21 cellular contexts compared by ENCODE assay signal in genomic region chr3:49642708-49643145, GRCh38.
"Had no signal": no experiment of that assay in that cellular context is flagged by ENCODE, and none has a peak within 500 bp of the region (broad histone marks: within the 10 kb centered on the region; RNA-seq: fewer than 3 reads in every experiment).

No MANE protein-coding gene starts in this region.

- H3K4me1 ChIP-seq: neural progenitor cell, prostate gland, tibial nerve had no signal

- H3K4me3 ChIP-seq: hepatocyte, left ventricle myocardium inferior, lung, neural progenitor cell, pancreas, prostate gland, skin epidermis, suprapubic skin, tibial nerve, vagina had no signal

- H3K27me3 ChIP-seq: hepatocyte, neural progenitor cell, pancreas, suprapubic skin, tibial nerve, vagina had no signal

- H3K9me3 ChIP-seq: left ventricle myocardium inferior, pancreas, prostate gland, suprapubic skin, tibial nerve, vagina had no signal

- DNase-seq: islet precursor cell; left ventricle myocardium inferior; mesendoderm; naive B cell; natural killer cell; nephron progenitor cell; pancreas; retina; right cardiac atrium; stimulated activated CD4-positive, alpha-beta T cell treated with anti-CD3 and anti-CD28 coated beads, Interleukin-4, amount 100 ng/mL, for 24 hours; stimulated activated naive CD4-positive, alpha-beta T cell had no signal

- H3K27ac ChIP-seq: hepatocyte, left ventricle myocardium inferior, neural progenitor cell, pancreas, prostate gland, skin epidermis, suprapubic skin, tibial nerve, vagina had no signal

- H3K36me3 ChIP-seq: left ventricle myocardium inferior, neural progenitor cell, pancreas, prostate gland, suprapubic skin, vagina had no signal

- ATAC-seq: natural killer cell; pancreas; right cardiac atrium; sciatic nerve; stimulated activated effector memory CD8-positive, alpha-beta T cell treated with anti-CD3 and anti-CD28 coated beads, Interleukin-12 subunit alpha, Interleukin-12 subunit beta, amount 100 ng/mL, for 72 hours had no signal
